ENCODE assay signal across 18 cellular contexts in genomic region chr3:130712718-130713423, GRCh38.
"Had no signal": no experiment of that assay in that cellular context is flagged by ENCODE, and none has a peak within 500 bp of the region (broad histone marks: within the 10 kb centered on the region; RNA-seq: fewer than 3 reads in every experiment).

No MANE protein-coding gene starts in this region.

- H3K4me1 Mint-ChIP-seq: activated B cell treated with CpG ODN at 0.5 μM for 24 hours; activated CD8-positive, alpha-beta memory T cell treated with anti-CD3 and anti-CD28 coated beads, Interleukin-2, amount 10 ng/mL, durations not matched to agents 7 days and 5 days; memory B cell had no signal

- H3K27ac ChIP-seq: coronary artery, gastrocnemius medialis, left lung, suprapubic skin, upper lobe of left lung had no signal

- H3K4me3 Mint-ChIP-seq: activated B cell treated with CpG ODN at 0.5 μM for 24 hours; activated CD8-positive, alpha-beta memory T cell treated with anti-CD3 and anti-CD28 coated beads, Interleukin-2, amount 10 ng/mL, durations not matched to agents 7 days and 5 days; activated T-cell treated with anti-CD3 and anti-CD28 coated beads, Interleukin-2, amount 50 U/mL, for 4 hours; memory B cell; natural killer cell treated with Interleukin-12 subunit alpha and Interleukin-12 subunit beta and Interleukin-15 and Interleukin-18, amount 100 ng/mL, for 72 hours had no signal

- H3K4me1 ChIP-seq: gastrocnemius medialis, left lung, upper lobe of left lung had no signal

- ATAC-seq: activated CD8-positive, alpha-beta memory T cell treated with anti-CD3 and anti-CD28 coated beads, Interleukin-2, amount 10 ng/mL, durations not matched to agents 7 days and 5 days; activated T-cell treated with anti-CD3 and anti-CD28 coated beads, Interleukin-2, amount 50 U/mL, for 4 hours; gastrocnemius medialis; left lung; natural killer cell treated with Interleukin-12 subunit alpha and Interleukin-12 subunit beta and Interleukin-15 and Interleukin-18, amount 100 ng/mL, for 72 hours; sciatic nerve; stimulated activated naive CD8-positive, alpha-beta T cell treated with anti-CD3 and anti-CD28 coated beads, Interleukin-15, Interleukin-2, amounts not matched to agents 100 U/mL and 50 U/mL, for 24 hours had no signal

- H3K27ac Mint-ChIP-seq: activated B cell treated with CpG ODN at 0.5 μM for 24 hours; activated CD8-positive, alpha-beta memory T cell treated with anti-CD3 and anti-CD28 coated beads, Interleukin-2, amount 10 ng/mL, durations not matched to agents 7 days and 5 days; memory B cell; natural killer cell treated with Interleukin-12 subunit alpha and Interleukin-12 subunit beta and Interleukin-15 and Interleukin-18, amount 100 ng/mL, for 72 hours had no signal

- DNase-seq: activated B cell treated with CpG ODN at 0.5 μM for 24 hours; activated CD8-positive, alpha-beta memory T cell treated with anti-CD3 and anti-CD28 coated beads, Interleukin-2, amount 10 ng/mL, durations not matched to agents 7 days and 5 days; activated T-cell treated with anti-CD3 and anti-CD28 coated beads, Interleukin-2, amount 50 U/mL, for 4 hours; caudate nucleus; effector CD8-positive, alpha-beta T cell; gastrocnemius medialis; heart right ventricle; islet precursor cell; left lung; stimulated activated CD4-positive, alpha-beta T cell treated with anti-CD3 and anti-CD28 coated beads, Interleukin-2, amount 100 ng/mL, for 24 hours; stimulated activated naive CD8-positive, alpha-beta T cell treated with anti-CD3 and anti-CD28 coated beads, Interleukin-15, Interleukin-2, amounts not matched to agents 100 U/mL and 50 U/mL, for 24 hours; T1000; upper lobe of left lung had no signal

- H3K9me3 Mint-ChIP-seq: activated B cell treated with CpG ODN at 0.5 μM for 24 hours; activated T-cell treated with anti-CD3 and anti-CD28 coated beads, Interleukin-2, amount 50 U/mL, for 4 hours; memory B cell; natural killer cell treated with Interleukin-12 subunit alpha and Interleukin-12 subunit beta and Interleukin-15 and Interleukin-18, amount 100 ng/mL, for 72 hours had no signal

- H3K4me3 ChIP-seq: coronary artery, gastrocnemius medialis, heart right ventricle, left lung, suprapubic skin, upper lobe of left lung had no signal

- H3K27me3 Mint-ChIP-seq: activated B cell treated with CpG ODN at 0.5 μM for 24 hours; activated CD8-positive, alpha-beta memory T cell treated with anti-CD3 and anti-CD28 coated beads, Interleukin-2, amount 10 ng/mL, durations not matched to agents 7 days and 5 days; memory B cell; natural killer cell treated with Interleukin-12 subunit alpha and Interleukin-12 subunit beta and Interleukin-15 and Interleukin-18, amount 100 ng/mL, for 72 hours had no signal

- H3K27me3 ChIP-seq: gastrocnemius medialis, heart right ventricle, left lung, suprapubic skin, upper lobe of left lung had no signal

- H3K9me3 ChIP-seq: gastrocnemius medialis, heart right ventricle, left lung, suprapubic skin, upper lobe of left lung had no signal
